In the genomic region with DNA sequence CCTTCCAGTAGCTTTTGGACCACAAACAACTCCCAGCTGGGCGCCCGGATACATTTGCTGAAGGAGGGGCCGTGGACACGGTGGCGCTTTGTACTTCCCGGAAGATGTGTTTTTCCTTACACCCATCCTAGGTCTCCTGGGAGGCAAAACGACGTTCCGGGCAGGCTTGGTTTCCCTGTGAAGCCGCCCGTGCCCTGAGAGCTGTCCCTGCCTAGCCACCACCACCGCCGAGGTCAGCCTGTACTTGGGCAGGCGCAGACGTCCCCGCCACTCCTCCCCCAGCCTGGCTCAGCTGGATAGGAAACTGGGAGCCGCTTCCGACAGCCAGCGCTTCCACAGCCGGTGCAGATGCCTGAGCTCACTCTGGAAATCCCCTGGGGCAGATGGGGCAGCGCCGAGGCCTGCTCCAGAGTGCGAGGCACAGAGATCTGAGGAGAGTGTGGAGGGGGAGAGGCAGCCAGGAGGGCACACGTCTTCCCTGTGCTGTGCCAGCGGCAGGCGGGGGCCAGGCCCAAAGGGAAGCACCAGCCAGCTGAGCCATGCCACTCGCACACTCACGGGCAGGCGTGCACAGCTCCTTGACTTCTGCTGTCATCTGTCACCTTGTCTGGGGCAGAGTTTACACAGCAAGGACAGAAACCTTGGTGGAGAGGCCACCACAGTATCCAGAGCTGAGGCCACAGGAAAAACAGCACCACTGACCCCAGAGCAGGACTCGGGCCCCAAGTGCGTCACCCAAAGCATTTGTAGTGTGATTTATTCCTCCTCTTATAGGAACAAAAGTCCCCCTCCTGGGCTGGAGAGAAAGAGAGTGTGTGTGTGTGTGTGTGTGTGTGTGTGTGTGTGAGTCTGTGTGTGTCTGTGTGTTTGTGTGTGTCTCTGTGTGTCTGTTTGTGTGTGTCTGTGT, we compare ENCODE assay signal across 1 cellular context.
TF ChIP-seq lines count a peak whose summit lies in the region.

No MANE protein-coding gene starts in this region.

TF ChIP-seq in HepG2, 621 proteins besides CTCF, POLR2A, EP300 and RAD21 (continued from another document and continues in another):
- TF ChIP-seq, protein P1, sequence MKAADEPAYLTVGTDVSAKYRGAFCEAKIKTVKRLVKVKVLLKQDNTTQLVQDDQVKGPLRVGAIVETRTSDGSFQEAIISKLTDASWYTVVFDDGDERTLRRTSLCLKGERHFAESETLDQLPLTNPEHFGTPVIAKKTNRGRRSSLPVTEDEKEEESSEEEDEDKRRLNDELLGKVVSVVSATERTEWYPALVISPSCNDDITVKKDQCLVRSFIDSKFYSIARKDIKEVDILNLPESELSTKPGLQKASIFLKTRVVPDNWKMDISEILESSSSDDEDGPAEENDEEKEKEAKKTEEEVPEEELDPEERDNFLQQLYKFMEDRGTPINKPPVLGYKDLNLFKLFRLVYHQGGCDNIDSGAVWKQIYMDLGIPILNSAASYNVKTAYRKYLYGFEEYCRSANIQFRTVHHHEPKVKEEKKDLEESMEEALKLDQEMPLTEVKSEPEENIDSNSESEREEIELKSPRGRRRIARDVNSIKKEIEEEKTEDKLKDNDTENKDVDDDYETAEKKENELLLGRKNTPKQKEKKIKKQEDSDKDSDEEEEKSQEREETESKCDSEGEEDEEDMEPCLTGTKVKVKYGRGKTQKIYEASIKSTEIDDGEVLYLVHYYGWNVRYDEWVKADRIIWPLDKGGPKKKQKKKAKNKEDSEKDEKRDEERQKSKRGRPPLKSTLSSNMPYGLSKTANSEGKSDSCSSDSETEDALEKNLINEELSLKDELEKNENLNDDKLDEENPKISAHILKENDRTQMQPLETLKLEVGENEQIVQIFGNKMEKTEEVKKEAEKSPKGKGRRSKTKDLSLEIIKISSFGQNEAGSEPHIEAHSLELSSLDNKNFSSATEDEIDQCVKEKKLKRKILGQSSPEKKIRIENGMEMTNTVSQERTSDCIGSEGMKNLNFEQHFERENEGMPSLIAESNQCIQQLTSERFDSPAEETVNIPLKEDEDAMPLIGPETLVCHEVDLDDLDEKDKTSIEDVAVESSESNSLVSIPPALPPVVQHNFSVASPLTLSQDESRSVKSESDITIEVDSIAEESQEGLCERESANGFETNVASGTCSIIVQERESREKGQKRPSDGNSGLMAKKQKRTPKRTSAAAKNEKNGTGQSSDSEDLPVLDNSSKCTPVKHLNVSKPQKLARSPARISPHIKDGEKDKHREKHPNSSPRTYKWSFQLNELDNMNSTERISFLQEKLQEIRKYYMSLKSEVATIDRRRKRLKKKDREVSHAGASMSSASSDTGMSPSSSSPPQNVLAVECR (CRISPR knock-in tag; IDR thresholded peaks at IDR 0.05; ENCODE audit: borderline replicate concordance), result peak; percentile 91
- TF ChIP-seq, protein P2, sequence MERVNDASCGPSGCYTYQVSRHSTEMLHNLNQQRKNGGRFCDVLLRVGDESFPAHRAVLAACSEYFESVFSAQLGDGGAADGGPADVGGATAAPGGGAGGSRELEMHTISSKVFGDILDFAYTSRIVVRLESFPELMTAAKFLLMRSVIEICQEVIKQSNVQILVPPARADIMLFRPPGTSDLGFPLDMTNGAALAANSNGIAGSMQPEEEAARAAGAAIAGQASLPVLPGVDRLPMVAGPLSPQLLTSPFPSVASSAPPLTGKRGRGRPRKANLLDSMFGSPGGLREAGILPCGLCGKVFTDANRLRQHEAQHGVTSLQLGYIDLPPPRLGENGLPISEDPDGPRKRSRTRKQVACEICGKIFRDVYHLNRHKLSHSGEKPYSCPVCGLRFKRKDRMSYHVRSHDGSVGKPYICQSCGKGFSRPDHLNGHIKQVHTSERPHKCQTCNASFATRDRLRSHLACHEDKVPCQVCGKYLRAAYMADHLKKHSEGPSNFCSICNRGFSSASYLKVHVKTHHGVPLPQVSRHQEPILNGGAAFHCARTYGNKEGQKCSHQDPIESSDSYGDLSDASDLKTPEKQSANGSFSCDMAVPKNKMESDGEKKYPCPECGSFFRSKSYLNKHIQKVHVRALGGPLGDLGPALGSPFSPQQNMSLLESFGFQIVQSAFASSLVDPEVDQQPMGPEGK (CRISPR knock-in tag; IDR thresholded peaks at IDR 0.05), result peak; percentile 77
- TF ChIP-seq, protein P3, sequence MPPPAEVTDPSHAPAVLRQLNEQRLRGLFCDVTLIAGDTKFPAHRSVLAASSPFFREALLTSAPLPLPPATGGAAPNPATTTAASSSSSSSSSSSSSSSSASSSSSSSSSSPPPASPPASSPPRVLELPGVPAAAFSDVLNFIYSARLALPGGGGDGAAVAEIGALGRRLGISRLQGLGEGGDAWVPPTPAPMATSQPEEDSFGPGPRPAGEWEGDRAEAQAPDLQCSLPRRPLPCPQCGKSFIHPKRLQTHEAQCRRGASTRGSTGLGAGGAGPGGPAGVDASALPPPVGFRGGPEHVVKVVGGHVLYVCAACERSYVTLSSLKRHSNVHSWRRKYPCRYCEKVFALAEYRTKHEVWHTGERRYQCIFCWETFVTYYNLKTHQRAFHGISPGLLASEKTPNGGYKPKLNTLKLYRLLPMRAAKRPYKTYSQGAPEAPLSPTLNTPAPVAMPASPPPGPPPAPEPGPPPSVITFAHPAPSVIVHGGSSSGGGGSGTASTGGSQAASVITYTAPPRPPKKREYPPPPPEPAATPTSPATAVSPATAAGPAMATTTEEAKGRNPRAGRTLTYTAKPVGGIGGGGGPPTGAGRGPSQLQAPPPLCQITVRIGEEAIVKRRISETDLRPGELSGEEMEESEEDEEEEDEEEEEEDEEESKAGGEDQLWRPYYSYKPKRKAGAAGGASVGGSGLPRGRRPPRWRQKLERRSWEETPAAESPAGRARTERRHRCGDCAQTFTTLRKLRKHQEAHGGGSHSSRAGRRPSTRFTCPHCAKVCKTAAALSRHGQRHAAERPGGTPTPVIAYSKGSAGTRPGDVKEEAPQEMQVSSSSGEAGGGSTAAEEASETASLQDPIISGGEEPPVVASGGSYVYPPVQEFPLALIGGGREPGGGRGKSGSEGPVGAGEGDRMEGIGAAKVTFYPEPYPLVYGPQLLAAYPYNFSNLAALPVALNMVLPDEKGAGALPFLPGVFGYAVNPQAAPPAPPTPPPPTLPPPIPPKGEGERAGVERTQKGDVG (CRISPR knock-in tag; IDR thresholded peaks at IDR 0.05; ENCODE audit: borderline replicate concordance), result peak; percentile 82; the same call in 1 of the 2 replicates
- no peak for TF ChIP-seq NR1H2 (CRISPR knock-in tag; IDR thresholded peaks at IDR 0.05; ENCODE audit: borderline replicate concordance, low read depth)
- TF ChIP-seq, protein P4, sequence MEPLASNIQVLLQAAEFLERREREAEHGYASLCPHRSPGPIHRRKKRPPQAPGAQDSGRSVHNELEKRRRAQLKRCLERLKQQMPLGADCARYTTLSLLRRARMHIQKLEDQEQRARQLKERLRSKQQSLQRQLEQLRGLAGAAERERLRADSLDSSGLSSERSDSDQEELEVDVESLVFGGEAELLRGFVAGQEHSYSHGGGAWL (CRISPR knock-in tag; IDR thresholded peaks at IDR 0.05), result peak; percentile 79
- TF ChIP-seq, protein P5, sequence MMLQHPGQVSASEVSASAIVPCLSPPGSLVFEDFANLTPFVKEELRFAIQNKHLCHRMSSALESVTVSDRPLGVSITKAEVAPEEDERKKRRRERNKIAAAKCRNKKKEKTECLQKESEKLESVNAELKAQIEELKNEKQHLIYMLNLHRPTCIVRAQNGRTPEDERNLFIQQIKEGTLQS (CRISPR knock-in tag; IDR thresholded peaks at IDR 0.05), result no peak; the same call in 1 of the 2 replicates
- TF ChIP-seq, protein P6, sequence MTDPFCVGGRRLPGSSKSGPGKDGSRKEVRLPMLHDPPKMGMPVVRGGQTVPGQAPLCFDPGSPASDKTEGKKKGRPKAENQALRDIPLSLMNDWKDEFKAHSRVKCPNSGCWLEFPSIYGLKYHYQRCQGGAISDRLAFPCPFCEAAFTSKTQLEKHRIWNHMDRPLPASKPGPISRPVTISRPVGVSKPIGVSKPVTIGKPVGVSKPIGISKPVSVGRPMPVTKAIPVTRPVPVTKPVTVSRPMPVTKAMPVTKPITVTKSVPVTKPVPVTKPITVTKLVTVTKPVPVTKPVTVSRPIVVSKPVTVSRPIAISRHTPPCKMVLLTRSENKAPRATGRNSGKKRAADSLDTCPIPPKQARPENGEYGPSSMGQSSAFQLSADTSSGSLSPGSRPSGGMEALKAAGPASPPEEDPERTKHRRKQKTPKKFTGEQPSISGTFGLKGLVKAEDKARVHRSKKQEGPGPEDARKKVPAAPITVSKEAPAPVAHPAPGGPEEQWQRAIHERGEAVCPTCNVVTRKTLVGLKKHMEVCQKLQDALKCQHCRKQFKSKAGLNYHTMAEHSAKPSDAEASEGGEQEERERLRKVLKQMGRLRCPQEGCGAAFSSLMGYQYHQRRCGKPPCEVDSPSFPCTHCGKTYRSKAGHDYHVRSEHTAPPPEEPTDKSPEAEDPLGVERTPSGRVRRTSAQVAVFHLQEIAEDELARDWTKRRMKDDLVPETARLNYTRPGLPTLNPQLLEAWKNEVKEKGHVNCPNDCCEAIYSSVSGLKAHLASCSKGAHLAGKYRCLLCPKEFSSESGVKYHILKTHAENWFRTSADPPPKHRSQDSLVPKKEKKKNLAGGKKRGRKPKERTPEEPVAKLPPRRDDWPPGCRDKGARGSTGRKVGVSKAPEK (CRISPR knock-in tag; IDR thresholded peaks at IDR 0.05; ENCODE audit: borderline replicate concordance), result 0 out of 2 replicates have a peak, but pooled peaks have one; percentile 67
- TF ChIP-seq NKX3-1 (CRISPR knock-in tag; IDR thresholded peaks at IDR 0.05), result no peak
- TF ChIP-seq HOXD1 (CRISPR knock-in tag; IDR thresholded peaks at IDR 0.05), result no peak
- TF ChIP-seq ZNF225 (CRISPR knock-in tag; IDR thresholded peaks at IDR 0.05), result no peak
- peak; percentile 94 for TF ChIP-seq WIZ (CRISPR knock-in tag; IDR thresholded peaks at IDR 0.05)
- peak; percentile 88 for TF ChIP-seq ZNF501 (CRISPR knock-in tag; IDR thresholded peaks at IDR 0.05)
- TF ChIP-seq ZNF883 (CRISPR knock-in tag; IDR thresholded peaks at IDR 0.05; ENCODE audit: not compliant biosample characterization), result peak; percentile 69
- peak; percentile 87; the same call in 1 of the 2 replicates for TF ChIP-seq MTA1 (CRISPR knock-in tag; IDR thresholded peaks at IDR 0.05; ENCODE audit: borderline replicate concordance)
- TF ChIP-seq ZMYM2 (CRISPR knock-in tag; IDR thresholded peaks at IDR 0.05), result no peak
- peak; percentile 73; the same call in 1 of the 2 replicates for TF ChIP-seq GABPB1 (CRISPR knock-in tag; IDR thresholded peaks at IDR 0.05)
- TF ChIP-seq, protein P7, sequence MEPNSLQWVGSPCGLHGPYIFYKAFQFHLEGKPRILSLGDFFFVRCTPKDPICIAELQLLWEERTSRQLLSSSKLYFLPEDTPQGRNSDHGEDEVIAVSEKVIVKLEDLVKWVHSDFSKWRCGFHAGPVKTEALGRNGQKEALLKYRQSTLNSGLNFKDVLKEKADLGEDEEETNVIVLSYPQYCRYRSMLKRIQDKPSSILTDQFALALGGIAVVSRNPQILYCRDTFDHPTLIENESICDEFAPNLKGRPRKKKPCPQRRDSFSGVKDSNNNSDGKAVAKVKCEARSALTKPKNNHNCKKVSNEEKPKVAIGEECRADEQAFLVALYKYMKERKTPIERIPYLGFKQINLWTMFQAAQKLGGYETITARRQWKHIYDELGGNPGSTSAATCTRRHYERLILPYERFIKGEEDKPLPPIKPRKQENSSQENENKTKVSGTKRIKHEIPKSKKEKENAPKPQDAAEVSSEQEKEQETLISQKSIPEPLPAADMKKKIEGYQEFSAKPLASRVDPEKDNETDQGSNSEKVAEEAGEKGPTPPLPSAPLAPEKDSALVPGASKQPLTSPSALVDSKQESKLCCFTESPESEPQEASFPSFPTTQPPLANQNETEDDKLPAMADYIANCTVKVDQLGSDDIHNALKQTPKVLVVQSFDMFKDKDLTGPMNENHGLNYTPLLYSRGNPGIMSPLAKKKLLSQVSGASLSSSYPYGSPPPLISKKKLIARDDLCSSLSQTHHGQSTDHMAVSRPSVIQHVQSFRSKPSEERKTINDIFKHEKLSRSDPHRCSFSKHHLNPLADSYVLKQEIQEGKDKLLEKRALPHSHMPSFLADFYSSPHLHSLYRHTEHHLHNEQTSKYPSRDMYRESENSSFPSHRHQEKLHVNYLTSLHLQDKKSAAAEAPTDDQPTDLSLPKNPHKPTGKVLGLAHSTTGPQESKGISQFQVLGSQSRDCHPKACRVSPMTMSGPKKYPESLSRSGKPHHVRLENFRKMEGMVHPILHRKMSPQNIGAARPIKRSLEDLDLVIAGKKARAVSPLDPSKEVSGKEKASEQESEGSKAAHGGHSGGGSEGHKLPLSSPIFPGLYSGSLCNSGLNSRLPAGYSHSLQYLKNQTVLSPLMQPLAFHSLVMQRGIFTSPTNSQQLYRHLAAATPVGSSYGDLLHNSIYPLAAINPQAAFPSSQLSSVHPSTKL (CRISPR knock-in tag; IDR thresholded peaks at IDR 0.05), result peak; percentile 62; the same call in 1 of the 2 replicates
- TF ChIP-seq POGZ (CRISPR knock-in tag; IDR thresholded peaks at IDR 0.05), result no peak; the same call in 1 of the 2 replicates
- TF ChIP-seq PPARG (CRISPR knock-in tag; conservative IDR thresholded peaks at IDR 0.05), result peak; percentile 59; the same call in 1 of the 2 replicates
- TF ChIP-seq KLF9 (CRISPR knock-in tag; IDR thresholded peaks at IDR 0.05; ENCODE audit: low read depth), result 0 out of 2 replicates have a peak, but pooled peaks have one; percentile 55
